ENCODE assay signal across 1 cellular context in genomic region chr5:108765647-108766046, GRCh38.
TF ChIP-seq lines count a peak whose summit lies in the region.

No MANE protein-coding gene starts in this region.

TF ChIP-seq in HEK293, 187 proteins besides CTCF, POLR2A, EP300 and RAD21 (continued from another document):
- TF ChIP-seq ZNF776 (tag by site-specific recombination; IDR thresholded peaks at IDR 0.05; ENCODE audit: borderline replicate concordance) (no peak), ZSCAN18 (tag by site-specific recombination; IDR thresholded peaks at IDR 0.05) (no peak), ZNF518A (tag by site-specific recombination; conservative IDR thresholded peaks at IDR 0.05; ENCODE audit: low read depth) (0 out of 2 replicates have a peak, but pooled peaks have one; percentile 32), ZNF140 (tag by site-specific recombination; IDR thresholded peaks at IDR 0.05) (peak; percentile 60; the same call in 1 of the 2 replicates), SP2 (tag by site-specific recombination; IDR thresholded peaks at IDR 0.05) (peak; percentile 16; the same call in 1 of the 2 replicates), MZF1 (tag by site-specific recombination; IDR thresholded peaks at IDR 0.05; ENCODE audit: borderline replicate concordance) (0 out of 2 replicates have a peak, but pooled peaks have one; percentile 44), ZNF488 (tag by site-specific recombination; IDR thresholded peaks at IDR 0.05) (no peak), ZBTB26 (tag by site-specific recombination; optimal IDR thresholded peaks at IDR 0.05) (no peak), ZFP41 (tag by site-specific recombination; IDR thresholded peaks at IDR 0.05; ENCODE audit: borderline replicate concordance) (no peak), ZNF548 (tag by site-specific recombination; IDR thresholded peaks at IDR 0.05) (no peak), ZNF169 (tag by site-specific recombination; IDR thresholded peaks at IDR 0.05) (no peak), GLIS1 (tag by site-specific recombination; IDR thresholded peaks at IDR 0.05) (no peak; the same call in 1 of the 2 replicates), SETDB1 (IDR thresholded peaks at IDR 0.05; ENCODE audit: insufficient read length, low read length) (no peak), ZNF10 (tag by site-specific recombination; IDR thresholded peaks at IDR 0.05) (no peak; the same call in 1 of the 2 replicates), ZIC2 (tag by site-specific recombination; IDR thresholded peaks at IDR 0.05) (no peak), ZNF785 (tag by site-specific recombination; IDR thresholded peaks at IDR 0.05) (no peak), ZNF626 (tag by site-specific recombination; IDR thresholded peaks at IDR 0.05) (no peak), ZBTB49 (tag by site-specific recombination; IDR thresholded peaks at IDR 0.05; ENCODE audit: low read depth) (no peak), ZNF37A (tag by site-specific recombination; IDR thresholded peaks at IDR 0.05) (no peak), ZNF423 (tag by site-specific recombination; IDR thresholded peaks at IDR 0.05) (no peak), ZNF501 (tag by site-specific recombination; IDR thresholded peaks at IDR 0.05) (peak; percentile 60; the same call in 1 of the 2 replicates), ZNF19 (tag by site-specific recombination; IDR thresholded peaks at IDR 0.05; ENCODE audit: low read depth) (no peak), GLIS2 (tag by site-specific recombination; IDR thresholded peaks at IDR 0.05) (no peak), WT1 (tag by site-specific recombination; IDR thresholded peaks at IDR 0.05) (peak; percentile 39; the same call in 1 of the 2 replicates), ZNF837 (tag by site-specific recombination; IDR thresholded peaks at IDR 0.05) (no peak), ZNF221 (tag by site-specific recombination; IDR thresholded peaks at IDR 0.05; ENCODE audit: borderline replicate concordance) (no peak), ZNF658 (tag by site-specific recombination; IDR thresholded peaks at IDR 0.05) (no peak), REPIN1 (tag by site-specific recombination; IDR thresholded peaks at IDR 0.05; ENCODE audit: low read depth) (no peak), OSR2 (tag by site-specific recombination; IDR thresholded peaks at IDR 0.05) (peak; percentile 38), ZNF610 (tag by site-specific recombination; IDR thresholded peaks at IDR 0.05; ENCODE audit: borderline replicate concordance) (no peak), TSHZ1 (tag by site-specific recombination; IDR thresholded peaks at IDR 0.05; ENCODE audit: borderline replicate concordance) (peak; percentile 96), ZXDB (tag by site-specific recombination; IDR thresholded peaks at IDR 0.05) (no peak; the same call in 1 of the 2 replicates), ZNF274 (IDR thresholded peaks at IDR 0.05; ENCODE audit: low read length) (no peak), ZNF274 (tag by site-specific recombination; IDR thresholded peaks at IDR 0.05; ENCODE audit: borderline replicate concordance) (no peak), ZNF324 (tag by site-specific recombination; IDR thresholded peaks at IDR 0.05) (peak; percentile 88), ZBTB17 (tag by site-specific recombination; IDR thresholded peaks at IDR 0.05) (peak; percentile 68; the same call in 1 of the 2 replicates), KLF8 (tag by site-specific recombination; IDR thresholded peaks at IDR 0.05) (peak; percentile 75), ZNF596 (tag by site-specific recombination; IDR thresholded peaks at IDR 0.05) (no peak), ZNF433 (tag by site-specific recombination; IDR thresholded peaks at IDR 0.05; ENCODE audit: low read depth) (no peak), ZNF600 (tag by site-specific recombination; IDR thresholded peaks at IDR 0.05) (peak; percentile 80; the same call in 1 of the 2 replicates), ZNF174 (tag by site-specific recombination; IDR thresholded peaks at IDR 0.05) (no peak), ZNF747 (tag by site-specific recombination; IDR thresholded peaks at IDR 0.05) (no peak), SALL2 (tag by site-specific recombination; IDR thresholded peaks at IDR 0.05; ENCODE audit: borderline replicate concordance) (no peak)
